In genomic region chr7:141737836-141738591, GRCh38 we compare ENCODE assay signal across 1 cellular context.
TF ChIP-seq lines count a peak whose summit lies in the region.

Gene SSBP1, plus strand, starts transcription at chr7:141738358. Its CDS starts 809 bp downstream, at chr7:141739167.

TF ChIP-seq in HepG2, 621 proteins besides CTCF, POLR2A, EP300 and RAD21 (continued from another document and continues in another):
- TF ChIP-seq MNT (IDR thresholded peaks at IDR 0.05): peak; percentile 35; the same call in 1 of the 2 replicates
- no peak for TF ChIP-seq ZNF446 (CRISPR knock-in tag; IDR thresholded peaks at IDR 0.05)
- peak; percentile 94 for TF ChIP-seq SAP130 (CRISPR knock-in tag; IDR thresholded peaks at IDR 0.05; ENCODE audit: low read depth)
- peak; percentile 87 for TF ChIP-seq ZNF878 (CRISPR knock-in tag; IDR thresholded peaks at IDR 0.05)
- no peak for TF ChIP-seq NCOA5 (CRISPR knock-in tag; IDR thresholded peaks at IDR 0.05)
- TF ChIP-seq ZNF101 (CRISPR knock-in tag; IDR thresholded peaks at IDR 0.05; ENCODE audit: borderline replicate concordance, low read depth): 0 out of 2 replicates have a peak, but pooled peaks have one; percentile 31
- no peak for TF ChIP-seq ZNF513 (CRISPR knock-in tag; conservative IDR thresholded peaks at IDR 0.05)
- no peak; the same call in 1 of the 2 replicates for TF ChIP-seq PBX3 (CRISPR knock-in tag; IDR thresholded peaks at IDR 0.05; ENCODE audit: borderline replicate concordance)
- 0 out of 2 replicates have a peak, but pooled peaks have one; percentile 51 for TF ChIP-seq ETS1 (CRISPR knock-in tag; IDR thresholded peaks at IDR 0.05)
- 0 out of 2 replicates have a peak, but pooled peaks have one; percentile 16 for TF ChIP-seq ZNF629 (CRISPR knock-in tag; conservative IDR thresholded peaks at IDR 0.05)
- TF ChIP-seq AHR (CRISPR knock-in tag; IDR thresholded peaks at IDR 0.05): no peak; the same call in 1 of the 2 replicates
- TF ChIP-seq ZNF567 (CRISPR knock-in tag; IDR thresholded peaks at IDR 0.05; ENCODE audit: borderline replicate concordance): no peak; the same call in 1 of the 2 replicates
- TF ChIP-seq TIGD3 (CRISPR knock-in tag; IDR thresholded peaks at IDR 0.05; ENCODE audit: borderline replicate concordance): no peak
- no peak for TF ChIP-seq PTBP1 (IDR thresholded peaks at IDR 0.05; ENCODE audit: low read depth, low read length, poor library complexity, severe bottlenecking)
- peak; percentile 90 for TF ChIP-seq HDAC2 (CRISPR knock-in tag; IDR thresholded peaks at IDR 0.05)
- TF ChIP-seq ZFY (CRISPR knock-in tag; IDR thresholded peaks at IDR 0.05): peak; percentile 61; the same call in 1 of the 2 replicates
- no peak for TF ChIP-seq ZFP36 (IDR thresholded peaks at IDR 0.05; ENCODE audit: borderline replicate concordance, low read depth, low read length, partially characterized antibody)
- peak; percentile 94 for TF ChIP-seq HNRNPLL (IDR thresholded peaks at IDR 0.05; ENCODE audit: low read depth, low read length, poor library complexity, severe bottlenecking)
- TF ChIP-seq KDM4B (CRISPR knock-in tag; IDR thresholded peaks at IDR 0.05): peak; percentile 92
- TF ChIP-seq ZBED4 (CRISPR knock-in tag; IDR thresholded peaks at IDR 0.05; ENCODE audit: borderline replicate concordance): peak; percentile 90
- no peak for TF ChIP-seq SRSF4 (IDR thresholded peaks at IDR 0.05; ENCODE audit: low read depth, low read length, poor library complexity, severe bottlenecking)
- no peak for TF ChIP-seq ZFP36L2 (CRISPR knock-in tag; IDR thresholded peaks at IDR 0.05)
- TF ChIP-seq ZNF264 (CRISPR knock-in tag; IDR thresholded peaks at IDR 0.05): peak; percentile 92; the same call in 1 of the 2 replicates
- TF ChIP-seq JUN (CRISPR knock-in tag; IDR thresholded peaks at IDR 0.05): no peak
- no peak for TF ChIP-seq SRSF9 (IDR thresholded peaks at IDR 0.05; ENCODE audit: borderline replicate concordance, insufficient read depth, low read depth, low read length, poor library complexity, severe bottlenecking)
- TF ChIP-seq ZNF234 (CRISPR knock-in tag; conservative IDR thresholded peaks at IDR 0.05): peak; percentile 79; the same call in 1 of the 2 replicates
- TF ChIP-seq ATF7 (IDR thresholded peaks at IDR 0.05): no peak
- TF ChIP-seq ATF7 (CRISPR knock-in tag; IDR thresholded peaks at IDR 0.05): peak; percentile 87
- TF ChIP-seq FOXO4 (CRISPR knock-in tag; conservative IDR thresholded peaks at IDR 0.05): no peak
- no peak for TF ChIP-seq IRF1 (CRISPR knock-in tag; IDR thresholded peaks at IDR 0.05; ENCODE audit: low read depth)
- TF ChIP-seq MIER2 (CRISPR knock-in tag; IDR thresholded peaks at IDR 0.05): peak; percentile 83
- TF ChIP-seq ZZZ3 (CRISPR knock-in tag; IDR thresholded peaks at IDR 0.05; ENCODE audit: borderline replicate concordance): peak; percentile 92; the same call in 1 of the 2 replicates
- no peak for TF ChIP-seq NFATC3 (CRISPR knock-in tag; IDR thresholded peaks at IDR 0.05)
- TF ChIP-seq NFKBIZ (CRISPR knock-in tag; IDR thresholded peaks at IDR 0.05): peak; percentile 71; the same call in 1 of the 2 replicates
- peak; percentile 72 for TF ChIP-seq MED8 (CRISPR knock-in tag; IDR thresholded peaks at IDR 0.05; ENCODE audit: insufficient replicate concordance)
- TF ChIP-seq GATAD1 (CRISPR knock-in tag; IDR thresholded peaks at IDR 0.05): peak; percentile 99
- TF ChIP-seq ZNF788 (CRISPR knock-in tag; IDR thresholded peaks at IDR 0.05; ENCODE audit: borderline replicate concordance): peak; percentile 95
- 0 out of 2 replicates have a peak, but pooled peaks have one; percentile 35 for TF ChIP-seq ZNF576 (CRISPR knock-in tag; IDR thresholded peaks at IDR 0.05)
- TF ChIP-seq ZNF792 (CRISPR knock-in tag; IDR thresholded peaks at IDR 0.05): peak; percentile 86; the same call in 1 of the 2 replicates
- peak; percentile 96 for TF ChIP-seq MYPOP (CRISPR knock-in tag; IDR thresholded peaks at IDR 0.05)
- TF ChIP-seq ZNF660 (CRISPR knock-in tag; IDR thresholded peaks at IDR 0.05; ENCODE audit: borderline replicate concordance, low read depth): no peak
- peak; percentile 99 for TF ChIP-seq ZMYM4 (CRISPR knock-in tag; IDR thresholded peaks at IDR 0.05)
- TF ChIP-seq TP53 (CRISPR knock-in tag; conservative IDR thresholded peaks at IDR 0.05): no peak
- TF ChIP-seq ZNF510 (CRISPR knock-in tag; IDR thresholded peaks at IDR 0.05; ENCODE audit: low read depth): peak; percentile 79; the same call in 1 of the 2 replicates
- no peak for TF ChIP-seq ZNF136 (CRISPR knock-in tag; IDR thresholded peaks at IDR 0.05; ENCODE audit: low read depth)
- no peak for TF ChIP-seq ZNF367 (CRISPR knock-in tag; IDR thresholded peaks at IDR 0.05; ENCODE audit: borderline replicate concordance)
- 0 out of 2 replicates have a peak, but pooled peaks have one; percentile 72 for TF ChIP-seq ZNF589 (CRISPR knock-in tag; conservative IDR thresholded peaks at IDR 0.05)
- peak; percentile 45; the same call in 1 of the 2 replicates for TF ChIP-seq ZBTB26 (CRISPR knock-in tag; IDR thresholded peaks at IDR 0.05; ENCODE audit: borderline replicate concordance)
- peak; percentile 94 for TF ChIP-seq CBX5 (CRISPR knock-in tag; IDR thresholded peaks at IDR 0.05; ENCODE audit: borderline replicate concordance)
